ENCODE assay signal across 8 cellular contexts in the genomic region with DNA sequence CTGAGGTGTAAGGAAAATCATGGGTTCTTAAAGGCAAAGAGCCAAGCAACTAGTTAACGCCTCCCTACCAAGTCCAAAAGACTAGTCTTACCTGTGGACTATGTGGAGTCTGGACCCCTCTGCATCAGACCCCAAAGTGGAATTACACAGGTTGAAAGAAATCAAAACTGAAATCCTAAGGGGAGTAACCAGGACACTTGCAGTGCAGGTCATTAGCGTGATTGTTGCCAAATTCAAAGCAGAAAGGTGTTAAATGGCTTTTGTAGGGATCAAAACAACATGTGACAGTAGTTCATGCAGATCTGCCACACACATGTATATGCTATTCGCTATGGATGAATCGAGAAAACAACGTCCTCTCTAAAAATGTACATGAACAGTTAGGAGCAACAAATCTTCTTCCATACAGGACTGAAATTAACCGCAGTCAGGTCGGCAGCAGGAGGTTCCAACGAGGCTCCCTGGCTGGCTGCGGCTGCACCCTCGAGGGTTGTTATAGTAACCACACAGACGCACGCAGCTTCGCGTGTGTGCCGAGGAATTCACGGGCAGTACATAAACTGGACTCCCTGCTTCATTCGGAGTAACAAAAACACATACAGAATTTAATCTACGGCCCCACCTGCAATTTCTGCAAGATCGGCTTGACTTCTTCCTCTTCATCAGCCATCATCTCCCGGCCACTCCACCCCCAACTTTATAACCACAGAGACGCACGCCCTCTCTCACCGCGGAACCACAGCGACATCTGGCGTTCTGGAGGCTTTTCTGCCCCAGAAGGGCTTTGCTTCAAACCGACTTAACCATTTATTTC. TPM values are rescaled to one million over a fixed set of nuclear protein-coding genes. Genes with fewer than 3 reads are reported as not detected.
DNase-seq lines count a peak whose midpoint lies in the region; ATAC-seq, FAIRE-seq and TF ChIP-seq lines count a peak whose summit lies in the region.

A gene with protein sequence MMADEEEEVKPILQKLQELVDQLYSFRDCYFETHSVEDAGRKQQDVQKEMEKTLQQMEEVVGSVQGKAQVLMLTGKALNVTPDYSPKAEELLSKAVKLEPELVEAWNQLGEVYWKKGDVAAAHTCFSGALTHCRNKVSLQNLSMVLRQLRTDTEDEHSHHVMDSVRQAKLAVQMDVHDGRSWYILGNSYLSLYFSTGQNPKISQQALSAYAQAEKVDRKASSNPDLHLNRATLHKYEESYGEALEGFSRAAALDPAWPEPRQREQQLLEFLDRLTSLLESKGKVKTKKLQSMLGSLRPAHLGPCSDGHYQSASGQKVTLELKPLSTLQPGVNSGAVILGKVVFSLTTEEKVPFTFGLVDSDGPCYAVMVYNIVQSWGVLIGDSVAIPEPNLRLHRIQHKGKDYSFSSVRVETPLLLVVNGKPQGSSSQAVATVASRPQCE (minus strand): TSS at position 687 of the 814 bp plus-strand sequence. CDS start 14 bp downstream, at position 673.

- no peaks in the 10 kb centered on the region for H4K20me1 ChIP-seq in endothelial cell of umbilical vein (replicated peaks; ENCODE audit: control insufficient read depth, extremely low read depth, insufficient read depth, low read length)

- dilution Hi-C loops in endothelial cell of umbilical vein (cut with MboI; ENCODE audit: extremely low pct_ligation_motif_present, low sequenced_read_pairs), result no loop called here

- peak within 1 kb of the TSS; percentile 76 for H3K27ac Mint-ChIP-seq in activated CD8-positive, alpha-beta memory T cell treated with anti-CD3 and anti-CD28 coated beads, Interleukin-2, amount 10 ng/mL, durations not matched to agents 7 days and 5 days

- H3K9me3 ChIP-seq in HUES48 (ENCODE audit: control insufficient read depth, insufficient read depth, low read length), result no peaks in the 10 kb centered on the region
- no peaks in the 10 kb centered on the region for H3K9me3 ChIP-seq in NT2/D1 (ENCODE audit: insufficient read depth, low read length)
- no peaks in the 10 kb centered on the region for H3K9me3 ChIP-seq in endothelial cell of umbilical vein (replicated peaks; ENCODE audit: control insufficient read depth, insufficient read depth, low read length)

- DNase-seq in Caki2 (ENCODE audit: low read depth), result peak; percentile 77
- peak; percentile 84 for DNase-seq in NT2/D1 (ENCODE audit: low read depth, low spot score)
- peak; percentile 92 for DNase-seq in activated CD8-positive, alpha-beta memory T cell treated with anti-CD3 and anti-CD28 coated beads, Interleukin-2, amount 10 ng/mL, durations not matched to agents 7 days and 5 days
- DNase-seq in endothelial cell of umbilical vein (ENCODE audit: low read depth, low spot score), result peak; percentile 92
- peak; percentile 88 for DNase-seq in midbrain (lab: John Stamatoyannopoulos, UW)
- peak; percentile 82 to 86 for DNase-seq in stimulated activated CD8-positive, alpha-beta memory T cell treated with anti-CD3 and anti-CD28 coated beads, Interleukin-2, amount 100 ng/mL, for 1 hour (ENCODE audit: low read depth in 2 of 2)

- H3K4me1 Mint-ChIP-seq in activated CD8-positive, alpha-beta memory T cell treated with anti-CD3 and anti-CD28 coated beads, Interleukin-2, amount 10 ng/mL, durations not matched to agents 7 days and 5 days, result peaks cover 32% of the 10 kb centered on the region

- peak; percentile 92 for FAIRE-seq in endothelial cell of umbilical vein (lab: Jason Lieb, UNC)

- H3K4me1 ChIP-seq in HUES48 (ENCODE audit: control insufficient read depth, insufficient read depth, low read length), result no peaks in the 10 kb centered on the region
- no peaks in the 10 kb centered on the region for H3K4me1 ChIP-seq in NT2/D1 (ENCODE audit: insufficient read depth, insufficient read length)
- peaks cover 9% of the 10 kb centered on the region for H3K4me1 ChIP-seq in endothelial cell of umbilical vein (ENCODE audit: control insufficient read depth, extremely low read depth, insufficient read depth, low read length)

- peak within 1 kb of the TSS; percentile 100 for H2AFZ ChIP-seq in endothelial cell of umbilical vein (ENCODE audit: low read depth, low read length)

- peak; percentile 88 for ATAC-seq in GM21381 (IDR thresholded peaks at IDR 0.05; ENCODE audit: unreplicated experiment)
- ATAC-seq in activated CD8-positive, alpha-beta memory T cell treated with anti-CD3 and anti-CD28 coated beads, Interleukin-2, amount 10 ng/mL, durations not matched to agents 7 days and 5 days, result peak; percentile 95

- H3K27me3 ChIP-seq in HUES48 (ENCODE audit: control insufficient read depth, insufficient read depth, low read length) (no peaks in the 10 kb centered on the region), NT2/D1 (ENCODE audit: insufficient read depth, insufficient read length) (no peaks in the 10 kb centered on the region), endothelial cell of umbilical vein (ENCODE audit: control insufficient read depth in 2 of 2, insufficient read depth in 2 of 2, low read length in 2 of 2) (no peaks in the 10 kb centered on the region)

- POLR2A ChIA-PET in endothelial cell of umbilical vein (lab: Charles Lee), result no interaction called here

- H3K9ac ChIP-seq in HUES48 (ENCODE audit: low read depth, low read length), result peak within 1 kb of the TSS; percentile 54
- peak within 1 kb of the TSS; percentile 77 for H3K9ac ChIP-seq in NT2/D1 (ENCODE audit: insufficient read length, low read depth)
- H3K9ac ChIP-seq in endothelial cell of umbilical vein (replicated peaks; ENCODE audit: extremely low read depth, insufficient read depth, low read length), result peak within 1 kb of the TSS; percentile 87

- peaks cover 13% of the 10 kb centered on the region for H3K36me3 Mint-ChIP-seq in activated CD8-positive, alpha-beta memory T cell treated with anti-CD3 and anti-CD28 coated beads, Interleukin-2, amount 10 ng/mL, durations not matched to agents 7 days and 5 days

- H3K36me3 ChIP-seq in HUES48 (ENCODE audit: control insufficient read depth, insufficient read depth, low read length) (peaks cover 12% of the 10 kb centered on the region), NT2/D1 (ENCODE audit: insufficient read depth, insufficient read length, low read length) (peaks cover 15% of the 10 kb centered on the region), endothelial cell of umbilical vein (ENCODE audit: control insufficient read depth in 2 of 2, extremely low read depth in 1 of 2, insufficient read depth in 2 of 2, low read length in 2 of 2) (peaks cover under 1 to 2% of the 10 kb centered on the region in 2 experiments)

- CTCF ChIA-PET in activated CD8-positive, alpha-beta memory T cell treated with anti-CD3 and anti-CD28 coated beads, Interleukin-2, amount 10 ng/mL, durations not matched to agents 7 days and 5 days (lab: Charles Lee), result interaction anchor here (1.0 to 1.3 kb wide), 3 partner anchors 11 to 36 kb away, joined by 3 to 4 read pairs (median 3); no protein-coding TSS in a partner anchor
- CTCF ChIA-PET in endothelial cell of umbilical vein (lab: Charles Lee), result interaction anchor here (0.6 to 1.4 kb wide), 2 partner anchors 11 to 13 kb away, joined by 3 read pairs; no protein-coding TSS in a partner anchor

- TSS peak; percentile 62 for BruUV-seq in endothelial cell of umbilical vein (replicated peaks; lab: Mats Ljungman, UMichigan)

- peak within 1 kb of the TSS; percentile 100 for H3K4me2 ChIP-seq in endothelial cell of umbilical vein (ENCODE audit: insufficient read depth, low read length)

- intact Hi-C loops in endothelial cell of umbilical vein (cut with micrococcal nuclease), result loop anchor here (5.0 kb wide), 1 partner anchor 107 kb away; a partner anchor contains a TSS

- H3K79me2 ChIP-seq in endothelial cell of umbilical vein (ENCODE audit: control insufficient read depth, insufficient read depth, low read length), result peaks cover 13% of the 10 kb centered on the region

- H3K4me3 ChIP-seq in HUES48 (ENCODE audit: low read depth, low read length) (peak within 1 kb of the TSS; percentile 87), NT2/D1 (ENCODE audit: insufficient read length, low read depth) (peak within 1 kb of the TSS; percentile 70), endothelial cell of umbilical vein (replicated peaks in 1 of 3; ENCODE audit: insufficient read depth in 1 of 3, low read depth in 1 of 3, low read length in 3 of 3) (peak within 1 kb of the TSS; percentile 63 to 100 (median 99))

- no peaks in the 10 kb centered on the region for H3K9me3 Mint-ChIP-seq in activated CD8-positive, alpha-beta memory T cell treated with anti-CD3 and anti-CD28 coated beads, Interleukin-2, amount 10 ng/mL, durations not matched to agents 7 days and 5 days (ENCODE audit: low read depth)

- in situ Hi-C loops in Caki2 (cut with HindIII; ENCODE audit: low pct_unique_long_range_greater_than_20kb, low sequenced_read_pairs), result no loop called here

- H3K27me3 Mint-ChIP-seq in activated CD8-positive, alpha-beta memory T cell treated with anti-CD3 and anti-CD28 coated beads, Interleukin-2, amount 10 ng/mL, durations not matched to agents 7 days and 5 days, result no peaks in the 10 kb centered on the region

- H3K9me1 ChIP-seq in endothelial cell of umbilical vein (replicated peaks; ENCODE audit: control insufficient read depth, extremely low read depth, insufficient read depth, low read length), result no peaks in the 10 kb centered on the region

- TF ChIP-seq CTCF in endothelial cell of umbilical vein (IDR thresholded peaks at IDR 0.05; ENCODE audit: extremely low read depth in 1 of 2, insufficient read depth in 1 of 2, low read depth in 1 of 2, low read length in 2 of 2), result peak; percentile 92 to 97

- no peak within 1 kb of the TSS for H3K27ac ChIP-seq in HUES48 (ENCODE audit: low read depth, low read length)
- peak within 1 kb of the TSS; percentile 50 for H3K27ac ChIP-seq in endothelial cell of umbilical vein (ENCODE audit: insufficient read depth, low read depth, low read length)

- H3K4me3 Mint-ChIP-seq in activated CD8-positive, alpha-beta memory T cell treated with anti-CD3 and anti-CD28 coated beads, Interleukin-2, amount 10 ng/mL, durations not matched to agents 7 days and 5 days, result peak within 1 kb of the TSS; percentile 82

- peak; percentile 77 for TF ChIP-seq POLR2A in endothelial cell of umbilical vein (IDR thresholded peaks at IDR 0.05; ENCODE audit: low read depth, low read length)

TF ChIP-seq in endothelial cell of umbilical vein, 7 proteins besides CTCF, POLR2A, EP300 and RAD21 (continues in another document):
- TF ChIP-seq MYC (IDR thresholded peaks at IDR 0.05; ENCODE audit: low read depth, low read length), result peak; percentile 25

RNA-seq across cellular contexts. Expression of the gene that starts here (rescaled TPM):
- 17.6 and 20.4 TPM in 2 replicates for total RNA-seq in Caki2 (2014; rRNA removed; shearing (Covaris generic); ENCODE audit: low replicate concordance)
- 10 to 100 TPM; 22.4 to 24.4 TPM for total RNA-seq in activated CD8-positive, alpha-beta memory T cell treated with anti-CD3 and anti-CD28 coated beads, Interleukin-2, amount 10 ng/mL, durations not matched to agents 7 days and 5 days
- 21.3 and 22.9 TPM in 2 replicates for total RNA-seq in endothelial cell of umbilical vein
- polyA plus RNA-seq in endothelial cell of umbilical vein, result 8.8 and 10.9 TPM in 2 replicates
- polyA plus RNA-seq in endothelial cell of umbilical vein (2011; cell fraction: cytosol; rRNA removed), result 10.2 and 10.6 TPM in 2 replicates
- 10.9 and 13.0 TPM in 2 replicates for polyA plus RNA-seq in endothelial cell of umbilical vein (2011; cell fraction: nucleus; rRNA removed)
- 18.6 and 20.2 TPM in 2 replicates for polyA plus RNA-seq in endothelial cell of umbilical vein (2012)
- 22.8 and 33.7 TPM in 2 replicates for polyA minus RNA-seq in endothelial cell of umbilical vein
- polyA minus RNA-seq in endothelial cell of umbilical vein (2011; cell fraction: cytosol; rRNA and poly(A)+ RNA removed), result 5.4 TPM
- 15.3 and 18.3 TPM in 2 replicates for polyA minus RNA-seq in endothelial cell of umbilical vein (2011; cell fraction: nucleus; rRNA and poly(A)+ RNA removed)
